10 cellular contexts compared by ENCODE assay signal in genomic region chr2:9952286-9952737, GRCh38. TPM values are rescaled to one million over a fixed set of nuclear protein-coding genes. Genes with fewer than 3 reads are reported as not detected.
DNase-seq lines count a peak whose midpoint lies in the region; ATAC-seq, FAIRE-seq and TF ChIP-seq lines count a peak whose summit lies in the region.
"Had no signal": no experiment of that assay in that cellular context is flagged by ENCODE, and none has a peak within 500 bp of the region (broad histone marks: within the 10 kb centered on the region; RNA-seq: fewer than 3 reads in every experiment).

No MANE protein-coding gene starts in this region.

- H3K36me3 ChIP-seq in astrocyte (ENCODE audit: insufficient read depth, low read length) (no peaks in the 10 kb centered on the region), right lobe of liver (no peaks in the 10 kb centered on the region), tibial artery (no peaks in the 10 kb centered on the region)

- intact Hi-C loops in right lobe of liver (cut with DNase I) (no loop called here), tibial artery (cut with DNase I; ENCODE audit: low total_unique reads) (loop anchor here (10.0 kb wide), 1 partner anchor 108 kb away; the partner anchor contains the start of gene TAF1B)

- no peak for TF ChIP-seq POLR2A in right lobe of liver (IDR thresholded peaks at IDR 0.05)

- no peaks in the 10 kb centered on the region for H3K9me3 Mint-ChIP-seq in activated T-cell treated with anti-CD3 and anti-CD28 coated beads, Interleukin-2, amount 50 U/mL, for 72 hours
- H3K9me3 Mint-ChIP-seq in astrocyte (ENCODE audit: unreplicated experiment): no peaks in the 10 kb centered on the region

- no peak overlapping the region for H3K27ac ChIP-seq in astrocyte (ENCODE audit: low read depth, low read length)
- H3K27ac ChIP-seq in right lobe of liver: peak overlapping the region; percentile 47 to 76 (median 74)
- no peak overlapping the region for H3K27ac ChIP-seq in tibial artery

- no peaks in the 10 kb centered on the region for H3K36me3 Mint-ChIP-seq in activated T-cell treated with anti-CD3 and anti-CD28 coated beads, Interleukin-2, amount 50 U/mL, for 72 hours (ENCODE audit: insufficient read depth in 2 of 2)
- no peaks in the 10 kb centered on the region for H3K36me3 Mint-ChIP-seq in astrocyte (ENCODE audit: low read depth, unreplicated experiment)

- peak overlapping the region; percentile 17 for H3K9ac ChIP-seq in astrocyte (ENCODE audit: low read length)

- no peak for TF ChIP-seq CTCF in astrocyte (IDR thresholded peaks at IDR 0.05; ENCODE audit: insufficient read depth, low read depth, low read length)
- TF ChIP-seq CTCF in right lobe of liver (IDR thresholded peaks at IDR 0.05): no peak
- no peak for TF ChIP-seq CTCF in tibial artery (IDR thresholded peaks at IDR 0.05)

- H3K27me3 ChIP-seq in astrocyte (ENCODE audit: insufficient read depth, low read length) (peaks cover 15% of the 10 kb centered on the region), right lobe of liver (no peaks in the 10 kb centered on the region), tibial artery (no peaks in the 10 kb centered on the region)

- in situ Hi-C loops in ACHN (cut with HindIII; ENCODE audit: low pct_ligation_motif_present, low pct_unique_long_range_greater_than_20kb, low sequenced_read_pairs): no loop called here

- H3K27ac Mint-ChIP-seq in activated T-cell treated with anti-CD3 and anti-CD28 coated beads, Interleukin-2, amount 50 U/mL, for 72 hours: no peak overlapping the region
- peak overlapping the region; percentile 11 for H3K27ac Mint-ChIP-seq in astrocyte (ENCODE audit: unreplicated experiment)

- H3K4me3 ChIP-seq in astrocyte (ENCODE audit: insufficient read depth, low read depth, low read length): peak overlapping the region; percentile 62
- H3K4me3 ChIP-seq in right lobe of liver: peak overlapping the region; percentile 70 to 80 (median 77)
- peak overlapping the region; percentile 64 to 68 for H3K4me3 ChIP-seq in tibial artery

- peaks cover 6% of the 10 kb centered on the region for H3K4me1 Mint-ChIP-seq in activated T-cell treated with anti-CD3 and anti-CD28 coated beads, Interleukin-2, amount 50 U/mL, for 72 hours (ENCODE audit: low read depth)
- no peaks in the 10 kb centered on the region for H3K4me1 Mint-ChIP-seq in astrocyte (ENCODE audit: low read depth, unreplicated experiment)

- peak overlapping the region; percentile 73 to 78 for H3K4me3 Mint-ChIP-seq in activated T-cell treated with anti-CD3 and anti-CD28 coated beads, Interleukin-2, amount 50 U/mL, for 72 hours
- peak overlapping the region; percentile 83 for H3K4me3 Mint-ChIP-seq in astrocyte (ENCODE audit: unreplicated experiment)

- no peaks in the 10 kb centered on the region for H4K20me1 ChIP-seq in astrocyte (ENCODE audit: insufficient read depth, low read length)

- no peak for ATAC-seq in activated T-cell treated with anti-CD3 and anti-CD28 coated beads, Interleukin-2, amount 50 U/mL, for 72 hours (replicated peaks in 1 of 2)
- ATAC-seq in right lobe of liver (no peak), HG03521 (IDR thresholded peaks at IDR 0.05; ENCODE audit: unreplicated experiment) (no peak)

- WGBS in right lobe of liver (ENCODE audit: insufficient coverage, low coverage, low lambda C conversion rate, missing lambda C conversion rate): 11% methylated on average over 12 of the region's 15 CpGs

- peak overlapping the region; percentile 83 for H3K4me2 ChIP-seq in astrocyte (ENCODE audit: low read length)

- H3K27me3 Mint-ChIP-seq in activated T-cell treated with anti-CD3 and anti-CD28 coated beads, Interleukin-2, amount 50 U/mL, for 72 hours (ENCODE audit: low read depth): peaks cover 54% of the 10 kb centered on the region
- peaks cover 16% of the 10 kb centered on the region for H3K27me3 Mint-ChIP-seq in astrocyte (ENCODE audit: low read depth, unreplicated experiment)

- H3K9me3 ChIP-seq in astrocyte (ENCODE audit: insufficient read depth, low read depth, low read length): no peaks in the 10 kb centered on the region
- H3K9me3 ChIP-seq in right lobe of liver: no peaks in the 10 kb centered on the region
- no peaks in the 10 kb centered on the region for H3K9me3 ChIP-seq in tibial artery

- no peak for DNase-seq in activated T-cell treated with anti-CD3 and anti-CD28 coated beads, Interleukin-2, amount 50 U/mL, for 72 hours
- DNase-seq in activated T-cell treated with anti-CD3 and anti-CD28 coated beads for 4 hours (no peak), astrocyte (ENCODE audit: low read depth) (no peak), right lobe of liver (no peak), tibial artery (no peak), ACHN (no peak), ureter (ENCODE audit: low spot score) (no peak)
- DNase-seq: stimulated activated naive CD4-positive, alpha-beta T cell treated with Interleukin-2 at 50 U/mL for 16 hours had no signal

- H3K79me2 ChIP-seq in astrocyte (ENCODE audit: insufficient read depth, low read length): no peaks in the 10 kb centered on the region

- H3K4me1 ChIP-seq in astrocyte (ENCODE audit: insufficient read depth, low read length): peaks cover 4% of the 10 kb centered on the region
- peaks cover 0 to 12% (median 3%) of the 10 kb centered on the region in 4 donors for H3K4me1 ChIP-seq in right lobe of liver
- peaks cover 0 to 16% (median 9%) of the 10 kb centered on the region in 4 donors for H3K4me1 ChIP-seq in tibial artery

- H2AFZ ChIP-seq in astrocyte (ENCODE audit: low read depth, low read length): peak overlapping the region; percentile 70

- FAIRE-seq in astrocyte (lab: Jason Lieb, UNC): no peak
- FAIRE-seq: G401.6 had no signal

RNA-seq across cellular contexts. Expression of gene GRHL1, which starts 0.8 kb away (rescaled TPM):
- 1 to 10 TPM in 1 of 2 donors, under 1 TPM in 1; 0.83 to 1.1 TPM for total RNA-seq in activated T-cell treated with anti-CD3 and anti-CD28 coated beads, Interleukin-2, amount 50 U/mL, for 72 hours
- 2.5 and 4.1 TPM in 2 replicates for total RNA-seq in astrocyte
- 10 to 100 TPM in 1 of 6 experiments, 1 to 10 TPM in 5; 3.5 to 11.2 (median 6.2) TPM for total RNA-seq in right lobe of liver
- 61.6 TPM for total RNA-seq in ureter

Comparison
In these comparisons a context has a peak if more than half of its experiments do, and no peak if none do; other contexts are left out.
1. H3K27ac ChIP-seq: peak in right lobe of liver (3 of 3); none in astrocyte (single experiment) and tibial artery (0 of 2).
2. Peak in every context shown above with its lines, with median percentiles within 50 percentile points of each other: H3K4me3 ChIP-seq.